15 cellular contexts compared by ENCODE assay signal in genomic region chr16:12958366-12958765, GRCh38. TPM values are rescaled to one million over a fixed set of nuclear protein-coding genes. Genes with fewer than 3 reads are reported as not detected.
DNase-seq lines count a peak whose midpoint lies in the region; ATAC-seq and TF ChIP-seq lines count a peak whose summit lies in the region.
"Had no signal": no experiment of that assay in that cellular context is flagged by ENCODE, and none has a peak within 500 bp of the region (broad histone marks: within the 10 kb centered on the region; RNA-seq: fewer than 3 reads in every experiment).

No MANE protein-coding gene starts in this region.

- no peak overlapping the region for H3K4me2 ChIP-seq in GM23338

- DNase-seq in GM23338 (ENCODE audit: low spot score) (no peak), NCI-H69 (lab: John Stamatoyannopoulos, UW) (peak; percentile 8), kidney tubule cell (ENCODE audit: low spot score) (peak; percentile 43), renal cortical epithelial cell (ENCODE audit: low read depth) (peak; percentile 62)
- DNase-seq: C1 segment of cervical spinal cord; CD4-positive, alpha-beta T cell; DMS79; GOT3; H9 had no signal

- H3K36me3 ChIP-seq in GM23338 (ENCODE audit: insufficient read depth), result no peaks in the 10 kb centered on the region

- H3K36me3 Mint-ChIP-seq in GM23338 (ENCODE audit: low read depth), result peaks cover 27% of the 10 kb centered on the region

- peaks cover 9% of the 10 kb centered on the region for H3K4me1 Mint-ChIP-seq in GM23338
- H3K4me1 Mint-ChIP-seq: B cell had no signal

- peaks cover 10% of the 10 kb centered on the region; the same call in 1 of the 2 replicates for H3K4me1 ChIP-seq in GM23338 (ENCODE audit: insufficient read depth)

- TF ChIP-seq CTCF in GM23338 (conservative IDR thresholded peaks at IDR 0.05; ENCODE audit: low read depth in 2 of 2), result no peak

- no peaks in the 10 kb centered on the region for H3F3A ChIP-seq in GM23338 (replicated peaks; ENCODE audit: low read depth)

- no peaks in the 10 kb centered on the region for H3K27me3 ChIP-seq in GM23338 (ENCODE audit: insufficient read depth)

- H4K20me1 ChIP-seq in GM23338 (replicated peaks; ENCODE audit: insufficient read depth), result no peaks in the 10 kb centered on the region; the same call in 1 of the 2 replicates

- no peak for ATAC-seq in GM23338
- ATAC-seq in HG02970 (IDR thresholded peaks at IDR 0.05; ENCODE audit: low FRiP score, unreplicated experiment), result no peak
- ATAC-seq in HG02870 (IDR thresholded peaks at IDR 0.05; ENCODE audit: unreplicated experiment), result no peak
- no peak for ATAC-seq in HG02938 (IDR thresholded peaks at IDR 0.05; ENCODE audit: unreplicated experiment)
- ATAC-seq: GM12878 had no signal

- no peaks in the 10 kb centered on the region for H3K27me3 Mint-ChIP-seq in GM23338 (ENCODE audit: insufficient read depth, low read depth, poor library complexity)

- H3K27ac ChIP-seq in GM23338 (ENCODE audit: low read depth), result no peak overlapping the region
- H3K27ac ChIP-seq: HL-60 had no signal

- H3K4me3 ChIP-seq in GM23338, result no peak overlapping the region
- H3K4me3 ChIP-seq: GM12878 had no signal

- peaks cover 8% of the 10 kb centered on the region; the same call in 1 of the 3 replicates for H3K9me3 Mint-ChIP-seq in GM23338

- no peak overlapping the region for H3K4me3 Mint-ChIP-seq in GM23338
- H3K4me3 Mint-ChIP-seq: B cell; CD4-positive, alpha-beta T cell; H9 had no signal

- no peak overlapping the region for H2AFZ ChIP-seq in GM23338

- peaks cover 3% of the 10 kb centered on the region; the same call in 1 of the 2 replicates for H3K9me2 ChIP-seq in GM23338 (ENCODE audit: insufficient read depth)

- peaks cover 70% of the 10 kb centered on the region for H3K79me2 ChIP-seq in GM23338 (replicated peaks; ENCODE audit: insufficient read depth)

- peak overlapping the region; percentile 60; the same call in 1 of the 2 replicates for H3K27ac Mint-ChIP-seq in GM23338
- H3K27ac Mint-ChIP-seq: B cell; CD4-positive, alpha-beta T cell; H9 had no signal

TF ChIP-seq in GM23338, 12 proteins besides CTCF, POLR2A, EP300 and RAD21:
- TF ChIP-seq EZH2phosphoT487 (IDR thresholded peaks at IDR 0.05; ENCODE audit: unreplicated experiment), result no peak
- TF ChIP-seq ETS1 (IDR thresholded peaks at IDR 0.05), result no peak

RNA-seq across cellular contexts. Expression of gene SHISA9, which starts 57.0 kb away (rescaled TPM):
- 40.4 and 45.6 TPM in 2 replicates for total RNA-seq in GM23338 (2014; rRNA removed; shearing (Covaris generic))
- polyA plus RNA-seq in GM23338 (2016; fragmentation: Nextera tagmentation; extraction: Ambion mirVana), result 7.5 and 10.4 TPM in 2 replicates
- 21.2 and 21.3 TPM in 2 replicates for total RNA-seq in renal cortical epithelial cell
- total RNA-seq: CD4-positive, alpha-beta T cell had no signal
